In the genomic region with DNA sequence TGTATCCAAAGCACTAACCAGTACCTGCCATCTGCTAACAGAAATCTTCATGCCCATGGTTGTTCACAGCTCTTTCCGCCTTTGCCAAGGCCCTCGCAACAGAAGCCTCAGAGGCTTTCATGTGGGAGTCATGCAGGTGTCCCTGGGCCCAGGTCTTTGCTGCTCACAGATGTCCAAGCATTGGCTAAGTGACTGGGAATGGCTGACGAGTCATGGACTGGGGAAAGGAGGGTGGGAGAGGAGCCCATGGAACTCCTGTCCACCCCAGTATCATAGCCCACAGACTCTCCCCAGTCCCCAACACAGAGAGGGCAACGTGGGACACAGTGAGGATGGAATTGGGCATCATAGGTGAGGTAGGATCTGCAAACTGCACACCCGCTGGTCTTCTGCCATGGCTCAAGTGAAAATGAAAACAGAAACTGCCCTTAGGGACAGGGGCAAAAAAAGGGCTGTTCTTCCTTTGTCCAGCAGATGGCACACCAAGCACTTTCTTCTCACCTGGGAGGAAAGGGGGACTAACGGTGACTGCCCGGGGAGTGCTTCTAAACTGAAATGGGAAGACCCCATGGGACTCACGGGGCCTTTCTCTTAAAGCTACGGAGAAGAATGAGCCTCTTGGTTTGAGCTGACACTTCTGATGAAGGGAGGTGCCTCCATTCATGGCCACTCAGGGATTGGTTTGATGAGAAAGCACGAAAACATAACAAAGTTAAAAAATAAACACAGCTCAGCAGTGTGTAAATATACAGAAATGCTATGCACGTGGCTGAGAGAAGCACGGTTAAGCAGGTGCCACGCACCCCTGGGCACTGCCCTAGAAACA, we compare ENCODE assay signal across 8 cellular contexts. TPM values are rescaled to one million over a fixed set of nuclear protein-coding genes. Genes with fewer than 3 reads are reported as not detected.
DNase-seq lines count a peak whose midpoint lies in the region; ATAC-seq and TF ChIP-seq lines count a peak whose summit lies in the region.

No MANE protein-coding gene starts in this region.

- H3K9me3 Mint-ChIP-seq in type B pancreatic cell: no peaks in the 10 kb centered on the region

- H3K4me1 Mint-ChIP-seq in type B pancreatic cell (ENCODE audit: unreplicated experiment): peaks cover 12% of the 10 kb centered on the region

- H3K4me3 Mint-ChIP-seq in type B pancreatic cell: peak overlapping the region; percentile 76

- no peaks in the 10 kb centered on the region for H3K36me3 Mint-ChIP-seq in type B pancreatic cell

- DNase-seq in EH (ENCODE audit: low read depth): peak; percentile 65
- peak; percentile 49 for DNase-seq in HK-2 (ENCODE audit: unreplicated experiment)
- DNase-seq in OCI-M1 (lab: John Stamatoyannopoulos, UW): peak; percentile 88
- DNase-seq in activated T-helper 1 cell treated with Interleukin-2 at 50 U/mL for 16 hours (ENCODE audit: low read depth): peak; percentile 49
- peak; percentile 34 for DNase-seq in fibroblast of the conjunctiva (ENCODE audit: low read depth)
- DNase-seq in omental fat pad (ENCODE audit: low spot score): no peak
- no peak for DNase-seq in type B pancreatic cell (ENCODE audit: extremely low spot score, unreplicated experiment)

- TF ChIP-seq CTCF in omental fat pad (IDR thresholded peaks at IDR 0.05) (no peak), type B pancreatic cell (conservative IDR thresholded peaks at IDR 0.05) (peak; percentile 86)

- ATAC-seq in GM21381 (IDR thresholded peaks at IDR 0.05; ENCODE audit: unreplicated experiment) (peak; percentile 75), omental fat pad (ENCODE audit: low FRiP score) (peak; percentile 80)

- peaks cover 11% of the 10 kb centered on the region for H3K27me3 Mint-ChIP-seq in type B pancreatic cell

- H3K27ac Mint-ChIP-seq in type B pancreatic cell: peak overlapping the region; percentile 55

RNA-seq across cellular contexts. Expression of gene DHRS12, which starts 11.1 kb away (rescaled TPM):
- 10 to 100 TPM; 11.8 to 22.2 (median 17.4) TPM for total RNA-seq in omental fat pad
- total RNA-seq in type B pancreatic cell (ENCODE audit: low replicate concordance): 10.1 and 11.3 TPM in 2 replicates

RNA-seq across cellular contexts. Expression of gene TMEM272, which starts 29.9 kb away (rescaled TPM):
- total RNA-seq in omental fat pad: under 1 TPM in 3 of 4 donors, not detected in 1; 0.13 to 0.74 (median 0.16) TPM
- 0.07 and 0.63 TPM in 2 replicates for total RNA-seq in type B pancreatic cell (ENCODE audit: low replicate concordance)

RNA-seq across cellular contexts. Expression of gene CCDC70, which starts 46.7 kb away (rescaled TPM):
- total RNA-seq in omental fat pad (not detected), type B pancreatic cell (ENCODE audit: low replicate concordance) (not detected in 2 replicates)

Comparison
In these comparisons a context has a peak if more than half of its experiments do, and no peak if none do; other contexts are left out.
1. DNase-seq: peak in EH (single experiment), HK-2 (single experiment), OCI-M1 (single experiment), activated T-helper 1 cell treated with Interleukin-2 at 50 U/mL for 16 hours (single experiment) and fibroblast of the conjunctiva (single experiment); none in omental fat pad (single experiment) and type B pancreatic cell (single experiment).